ENCODE assay signal across 10 cellular contexts in the genomic region with DNA sequence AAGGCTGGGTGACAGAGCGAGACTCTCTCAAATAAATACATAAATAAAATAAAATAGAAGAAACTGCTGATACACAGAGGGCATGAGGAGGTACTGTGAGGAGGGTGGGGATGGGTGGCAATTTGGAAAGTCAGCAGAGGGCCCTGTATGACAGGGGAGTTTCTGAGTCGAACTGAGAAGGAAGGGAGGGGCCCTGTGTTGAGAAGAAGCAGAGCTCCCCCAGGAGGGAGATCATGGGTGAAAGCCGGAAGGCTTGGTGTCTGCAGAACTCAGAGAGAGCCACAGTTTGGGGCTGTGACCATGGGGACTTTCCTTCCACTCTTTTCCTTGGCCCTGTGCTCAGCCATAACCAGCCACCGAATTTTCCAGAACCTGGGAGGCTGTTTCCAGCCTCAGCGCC. TPM values are rescaled to one million over a fixed set of nuclear protein-coding genes. Genes with fewer than 3 reads are reported as not detected.
DNase-seq lines count a peak whose midpoint lies in the region; ATAC-seq and TF ChIP-seq lines count a peak whose summit lies in the region.
"Had no signal": no experiment of that assay in that cellular context is flagged by ENCODE, and none has a peak within 500 bp of the region (broad histone marks: within the 10 kb centered on the region; RNA-seq: fewer than 3 reads in every experiment).

No MANE protein-coding gene starts in this region.

- intact Hi-C loops in Panc1 (cut with micrococcal nuclease; ENCODE audit: unreplicated experiment) (no loop called here), breast epithelium (cut with DNase I; ENCODE audit: low total_unique reads) (no loop called here)

- no peak overlapping the region for H3K9ac ChIP-seq in skeletal muscle tissue (ENCODE audit: low read depth in 1 of 3, low read length in 3 of 3)

- TF ChIP-seq CTCF in GM12864 (IDR thresholded peaks at IDR 0.05; ENCODE audit: low read depth, low read length, missing control alignments) = peak; percentile 33
- TF ChIP-seq CTCF in Panc1 (IDR thresholded peaks at IDR 0.05) = no peak
- no peak for TF ChIP-seq CTCF in breast epithelium (IDR thresholded peaks at IDR 0.05)

- H3K9me3 ChIP-seq in Panc1 (ENCODE audit: control insufficient read depth, insufficient read depth, low read depth, low read length) = no peaks in the 10 kb centered on the region
- no peaks in the 10 kb centered on the region for H3K9me3 ChIP-seq in breast epithelium
- H3K9me3 ChIP-seq in skeletal muscle tissue (ENCODE audit: control insufficient read depth in 3 of 3, low read length in 3 of 3) = no peaks in the 10 kb centered on the region

- H3K4me1 ChIP-seq in Panc1 (ENCODE audit: control insufficient read depth, insufficient read depth, low read length) (peaks cover 78% of the 10 kb centered on the region), breast epithelium (peaks cover 0 to 7% of the 10 kb centered on the region in 2 donors), skeletal muscle tissue (ENCODE audit: control insufficient read depth in 3 of 3, insufficient read depth in 3 of 3, low read length in 3 of 3) (peaks cover 25 to 65% (median 32%) of the 10 kb centered on the region in 3 donors)

- H3K27ac ChIP-seq in Panc1 (ENCODE audit: low read length) (peak overlapping the region; percentile 84), breast epithelium (peak overlapping the region; percentile 66 to 75), skeletal muscle tissue (ENCODE audit: low read depth, low read length) (peak overlapping the region; percentile 41)

- no peak for TF ChIP-seq POLR2A in breast epithelium (IDR thresholded peaks at IDR 0.05)

- DNase-seq in GM12864 (ENCODE audit: low read depth) (no peak), Panc1 (ENCODE audit: low read depth, low spot score) (no peak), breast epithelium (ENCODE audit: low spot score in 2 of 2) (no peak), ecto neural progenitor cell (ENCODE audit: low spot score) (no peak)
- DNase-seq: dermis blood vessel endothelial cell; NCI-H1930; stimulated activated naive B cell treated with anti-CD40 and anti-IgM and Interleukin-4, amounts not matched to agents 10 μg/mL and 1 μg/mL and 100 μg/mL, for 72 hours had no signal

- H3K4me3 ChIP-seq in GM12864 (ENCODE audit: low read depth, low read length) = no peak overlapping the region
- no peak overlapping the region for H3K4me3 ChIP-seq in Panc1 (ENCODE audit: low read depth in 2 of 2, low read length in 2 of 2)
- no peak overlapping the region for H3K4me3 ChIP-seq in breast epithelium
- no peak overlapping the region for H3K4me3 ChIP-seq in skeletal muscle tissue (ENCODE audit: low read length in 3 of 3)

- no TSS peak for BruUV-seq in Panc1 (replicated peaks; lab: Mats Ljungman, UMichigan)

- CTCF ChIA-PET in Panc1 (lab: Charles Lee) = no interaction called here

- H3K27me3 ChIP-seq in Panc1 (ENCODE audit: control insufficient read depth, insufficient read depth, low read length) (no peaks in the 10 kb centered on the region), breast epithelium (no peaks in the 10 kb centered on the region), skeletal muscle tissue (ENCODE audit: control insufficient read depth in 3 of 3, insufficient read depth in 3 of 3, low read length in 3 of 3) (no peaks in the 10 kb centered on the region)

- ATAC-seq in Panc1 (peak; percentile 41; the same call in 1 of the 2 replicates), GM18870 (IDR thresholded peaks at IDR 0.05; ENCODE audit: unreplicated experiment) (no peak), HG03378 (IDR thresholded peaks at IDR 0.05; ENCODE audit: unreplicated experiment) (no peak)
- ATAC-seq: stimulated activated naive B cell treated with anti-CD40 and anti-IgM and Interleukin-4, amounts not matched to agents 10 μg/mL and 1 μg/mL and 100 μg/mL, for 72 hours had no signal

- H3K36me3 ChIP-seq in Panc1 (ENCODE audit: control insufficient read depth, insufficient read depth, low read length) = no peaks in the 10 kb centered on the region
- no peaks in the 10 kb centered on the region for H3K36me3 ChIP-seq in breast epithelium
- peaks cover 1 to 16% (median 14%) of the 10 kb centered on the region in 3 donors for H3K36me3 ChIP-seq in skeletal muscle tissue (ENCODE audit: control insufficient read depth in 3 of 3, insufficient read depth in 3 of 3, low read length in 3 of 3)

- POLR2A ChIA-PET in Panc1 (lab: Charles Lee) = no interaction called here

- in situ Hi-C loops in Panc1 (cut with HindIII; ENCODE audit: low pct_unique_long_range_greater_than_20kb, low sequenced_read_pairs) = no loop called here

RNA-seq across cellular contexts. Expression of a gene that starts 24.8 kb away (rescaled TPM):
- 94.7 TPM for total RNA-seq in Panc1 (2021; ENCODE audit: unreplicated experiment)
- polyA plus RNA-seq in Panc1 (2012; ENCODE audit: insufficient read length) = 90.7 TPM
- 10 to 100 TPM; 14.5 to 21.6 (median 16.6) TPM for total RNA-seq in breast epithelium
- 29.2 TPM for total RNA-seq in skeletal muscle tissue
